7 cellular contexts compared by ENCODE assay signal in the genomic region with DNA sequence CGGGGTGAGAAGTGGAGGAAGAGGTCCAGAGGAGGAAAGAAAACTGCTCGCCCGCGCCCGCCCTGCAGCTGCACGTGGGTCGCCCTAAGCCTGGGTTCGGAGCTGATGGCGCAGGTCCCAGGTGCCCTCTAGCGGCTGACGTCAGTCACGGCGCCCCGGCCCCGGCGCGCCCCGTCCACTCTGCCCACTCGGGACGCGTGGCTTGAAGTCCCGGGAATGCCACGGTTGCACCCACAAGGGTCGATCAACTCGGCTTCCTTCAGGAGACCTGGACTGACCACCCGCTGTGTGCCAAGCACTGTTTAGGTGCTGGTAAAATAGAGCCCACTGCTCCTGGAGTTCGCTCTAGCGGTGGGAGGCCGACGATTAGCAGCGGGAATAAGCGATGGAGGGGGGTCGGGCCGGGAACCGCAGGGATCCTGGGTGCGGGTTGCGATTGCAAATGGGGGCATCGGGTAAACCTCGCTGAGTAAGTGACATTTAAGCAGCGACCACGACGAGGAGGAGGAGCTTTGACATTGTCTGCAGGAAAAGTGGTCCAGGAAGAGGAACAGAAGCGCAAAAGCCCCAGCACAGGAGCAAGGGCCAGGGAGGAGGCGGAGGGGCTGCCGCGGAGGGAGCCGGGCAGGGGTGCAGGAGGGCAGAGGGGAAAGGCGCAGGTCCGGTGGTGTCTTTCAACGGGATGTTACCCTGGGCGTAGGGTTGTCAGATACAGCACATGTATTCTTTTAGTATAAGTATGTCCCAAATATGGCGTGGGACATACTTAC. TPM values are rescaled to one million over a fixed set of nuclear protein-coding genes. Genes with fewer than 3 reads are reported as not detected.
A peak's percentile ranks its signal among the peaks of the same experiment; 100 is the strongest.
DNase-seq lines count a peak whose midpoint lies in the region; ATAC-seq, FAIRE-seq and TF ChIP-seq lines count a peak whose summit lies in the region.

No MANE protein-coding gene starts in this region.

- in situ Hi-C loops in brain microvascular endothelial cell (cut with HindIII; ENCODE audit: low pct_ligation_motif_present, low sequenced_read_pairs) = loop anchor here (10.0 kb wide), 1 partner anchor 80 kb away; no protein-coding TSS in a partner anchor

- no peaks in the 10 kb centered on the region for H3K9me3 ChIP-seq in skeletal muscle tissue (ENCODE audit: control insufficient read depth in 3 of 3, low read length in 3 of 3)

- H3K4me1 ChIP-seq in skeletal muscle tissue (ENCODE audit: control insufficient read depth in 3 of 3, insufficient read depth in 3 of 3, low read length in 3 of 3) = peaks cover 36 to 48% (median 42%) of the 10 kb centered on the region in 3 donors

- H3K4me3 ChIP-seq in brain microvascular endothelial cell (ENCODE audit: low read depth, low read length) = peak overlapping the region; percentile 63
- peak overlapping the region; percentile 78 to 80 (median 79) for H3K4me3 ChIP-seq in skeletal muscle tissue (ENCODE audit: low read length in 3 of 3)

- no peaks in the 10 kb centered on the region for H3K36me3 ChIP-seq in brain microvascular endothelial cell (replicated peaks)
- H3K36me3 ChIP-seq in skeletal muscle tissue (ENCODE audit: control insufficient read depth in 3 of 3, insufficient read depth in 3 of 3, low read length in 3 of 3) = no peaks in the 10 kb centered on the region

- peak; percentile 74 for FAIRE-seq in GM12892 (lab: Jason Lieb, UNC)

- peak; percentile 50 for ATAC-seq in HG02763 (IDR thresholded peaks at IDR 0.05; ENCODE audit: unreplicated experiment)

- peak overlapping the region; percentile 52 to 78 (median 66) for H3K9ac ChIP-seq in skeletal muscle tissue (ENCODE audit: low read depth in 1 of 3, low read length in 3 of 3)

- DNase-seq in GM12892 (ENCODE audit: insufficient read length) (peak; percentile 83), NCI-H1694 treated with DMSO at 0.1 percent for 48 hours (lab: John Stamatoyannopoulos, UW) (peak; percentile 95), UCSD-AML1 (lab: John Stamatoyannopoulos, UW; ENCODE audit: unreplicated experiment) (peak; percentile 80), brain microvascular endothelial cell (peak; percentile 72), iPS-NIHi11 (ENCODE audit: low spot score) (peak; percentile 84)

- no peak for TF ChIP-seq POLR2A in GM12892 (IDR thresholded peaks at IDR 0.05; ENCODE audit: low read depth, low read length)

- H3K27me3 ChIP-seq in brain microvascular endothelial cell (replicated peaks) (no peaks in the 10 kb centered on the region), skeletal muscle tissue (ENCODE audit: control insufficient read depth in 3 of 3, insufficient read depth in 3 of 3, low read length in 3 of 3) (no peaks in the 10 kb centered on the region)

- H3K27ac ChIP-seq in brain microvascular endothelial cell = peak overlapping the region; percentile 47
- peak overlapping the region; percentile 41 for H3K27ac ChIP-seq in skeletal muscle tissue (ENCODE audit: low read depth, low read length)

- peak; percentile 88 for TF ChIP-seq CTCF in brain microvascular endothelial cell (IDR thresholded peaks at IDR 0.05; ENCODE audit: low read depth, low read length, missing control alignments)

RNA-seq across cellular contexts. Expression of gene ZNF839, which starts 5.1 kb away (rescaled TPM):
- polyA plus RNA-seq in GM12892 (2012; ENCODE audit: missing spikeins) = 12.0 TPM
- 15.7 TPM for total RNA-seq in skeletal muscle tissue

RNA-seq across cellular contexts. Expression of gene MOK, which starts 9.5 kb away (rescaled TPM):
- polyA plus RNA-seq in GM12892 (2012; ENCODE audit: missing spikeins) = 4.4 TPM
- 5.2 TPM for total RNA-seq in skeletal muscle tissue

RNA-seq across cellular contexts. Expression of gene CINP, which starts 48.3 kb away (rescaled TPM):
- polyA plus RNA-seq in GM12892 (2012; ENCODE audit: missing spikeins) = 60.5 TPM
- 24.0 TPM for total RNA-seq in skeletal muscle tissue

RNA-seq across cellular contexts. Expression of gene TECPR2, which starts 48.3 kb away (rescaled TPM):
- 1.9 TPM for polyA plus RNA-seq in GM12892 (2012; ENCODE audit: missing spikeins)
- 12.0 TPM for total RNA-seq in skeletal muscle tissue

Comparison
In these comparisons a context has a peak if more than half of its experiments do, and no peak if none do; other contexts are left out.
1. Peak in every context shown above with its lines: DNase-seq, ATAC-seq, H3K4me3 ChIP-seq and H3K27ac ChIP-seq.